29 cellular contexts compared by ENCODE assay signal in the genomic region with DNA sequence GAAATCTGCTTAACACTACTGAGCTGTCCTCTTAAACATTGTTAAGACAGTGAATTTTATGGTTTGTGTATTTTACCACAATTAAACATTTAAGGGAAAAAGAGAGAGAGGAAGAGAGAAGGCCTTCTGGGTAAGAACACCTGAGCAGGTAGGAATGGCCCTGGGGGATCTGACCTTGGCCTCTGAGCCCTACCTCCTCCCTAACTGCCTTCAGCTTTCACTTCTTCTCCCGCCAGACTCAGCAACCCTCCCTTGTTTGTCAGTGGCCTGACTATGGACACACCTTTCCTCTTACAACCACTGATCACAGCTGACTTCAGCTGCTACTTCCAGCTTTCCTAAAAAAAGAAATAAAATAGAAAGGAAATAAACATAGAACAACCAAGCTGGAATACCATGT. TPM values are rescaled to one million over a fixed set of nuclear protein-coding genes. Genes with fewer than 3 reads are reported as not detected.
DNase-seq lines count a peak whose midpoint lies in the region; ATAC-seq and TF ChIP-seq lines count a peak whose summit lies in the region.
"Had no signal": no experiment of that assay in that cellular context is flagged by ENCODE, and none has a peak within 500 bp of the region (broad histone marks: within the 10 kb centered on the region; RNA-seq: fewer than 3 reads in every experiment).

No MANE protein-coding gene starts in this region.

- intact Hi-C loops in left colon (cut with DNase I, micrococcal nuclease) (no loop called here), mucosa of descending colon (cut with DNase I, micrococcal nuclease) (no loop called here)

- H4K20me1 ChIP-seq in GM23338 (replicated peaks; ENCODE audit: insufficient read depth): no peaks in the 10 kb centered on the region
- H4K20me1 ChIP-seq: BLaER1 had no signal

- no peak for ATAC-seq in GM23338
- peak; percentile 14; the same call in 1 of the 2 replicates for ATAC-seq in WTC11
- peak; percentile 74 for ATAC-seq in left colon
- peak; percentile 73 for ATAC-seq in mucosa of descending colon
- ATAC-seq in GM19023 (IDR thresholded peaks at IDR 0.05; ENCODE audit: unreplicated experiment): no peak
- ATAC-seq: A549, GM12878 had no signal

- H3K27me3 ChIP-seq in GM23338 (ENCODE audit: insufficient read depth): 0 out of 2 replicates have a peak, but pooled peaks cover 4% of the 10 kb centered on the region
- H3K27me3 ChIP-seq: BE2C, BLaER1 had no signal

- no peak overlapping the region for H3K4me3 ChIP-seq in GM23338
- H3K4me3 ChIP-seq in mucosa of descending colon: no peak overlapping the region
- H3K4me3 ChIP-seq: A549, BLaER1, GM12878 had no signal

- no peak overlapping the region for H2AFZ ChIP-seq in GM23338

- no peak for DNase-seq in GM23338 (ENCODE audit: low spot score)
- DNase-seq in WTC11 (ENCODE audit: low spot score): no peak
- DNase-seq in left colon: no peak
- DNase-seq in mucosa of descending colon: no peak
- no peak for DNase-seq in stimulated activated CD4-positive, alpha-beta T cell treated with anti-CD3 and anti-CD28 coated beads, Interleukin-1b, Interleukin-23, amount 100 ng/mL, for 48 hours
- DNase-seq in cerebellum (ENCODE audit: low spot score): no peak
- DNase-seq: AML-193; BE2C; C1 segment of cervical spinal cord; CD4-positive, alpha-beta memory T cell; CD4-positive, CD25-positive, alpha-beta regulatory T cell; CD8-positive, alpha-beta memory T cell; COR-L47; DMS 273 treated with DMSO at 0.1 percent for 48 hours; DMS153; DMS53; DMS79; DND-41; EL; GDM1 had no signal

- no peaks in the 10 kb centered on the region for H3K9me2 ChIP-seq in GM23338 (ENCODE audit: insufficient read depth)

- POLR2A ChIA-PET in WTC11 (lab: Charles Lee): no interaction called here

- H3K4me1 ChIP-seq in GM23338 (ENCODE audit: insufficient read depth): peaks cover 34% of the 10 kb centered on the region
- H3K4me1 ChIP-seq in mucosa of descending colon (ENCODE audit: low read depth): no peaks in the 10 kb centered on the region
- H3K4me1 ChIP-seq: A549, BE2C, BLaER1 had no signal

- H3K9me3 Mint-ChIP-seq in GM23338 (peaks cover 26% of the 10 kb centered on the region), WTC11 (peaks cover 26% of the 10 kb centered on the region)

- TF ChIP-seq CTCF in GM23338 (conservative IDR thresholded peaks at IDR 0.05; ENCODE audit: low read depth in 2 of 2): no peak
- TF ChIP-seq CTCF in WTC11 (IDR thresholded peaks at IDR 0.05): no peak
- no peak for TF ChIP-seq CTCF in mucosa of descending colon (IDR thresholded peaks at IDR 0.05)

- no peaks in the 10 kb centered on the region for H3F3A ChIP-seq in GM23338 (replicated peaks; ENCODE audit: low read depth)

- H3K27me3 Mint-ChIP-seq in GM23338 (ENCODE audit: insufficient read depth, low read depth, poor library complexity) (peaks cover 16% of the 10 kb centered on the region), WTC11 (ENCODE audit: low read depth) (peaks cover 66% of the 10 kb centered on the region)

- no peaks in the 10 kb centered on the region for H3K36me3 ChIP-seq in GM23338 (ENCODE audit: insufficient read depth)
- H3K36me3 ChIP-seq in mucosa of descending colon (ENCODE audit: low read depth): no peaks in the 10 kb centered on the region
- H3K36me3 ChIP-seq: BE2C, BLaER1 had no signal

- H3K27ac ChIP-seq in GM23338 (ENCODE audit: low read depth): no peak overlapping the region; the same call in 1 of the 2 replicates
- H3K27ac ChIP-seq: 22Rv1, A549, BLaER1 had no signal

- H3K36me3 Mint-ChIP-seq in GM23338 (ENCODE audit: low read depth) (peaks cover 18% of the 10 kb centered on the region), WTC11 (peaks cover 18% of the 10 kb centered on the region)
- H3K36me3 Mint-ChIP-seq: CD14-positive monocyte; CD4-positive, alpha-beta memory T cell; CD4-positive, CD25-positive, alpha-beta regulatory T cell; CD8-positive, alpha-beta memory T cell had no signal

- H3K4me3 Mint-ChIP-seq in GM23338: no peak overlapping the region
- no peak overlapping the region for H3K4me3 Mint-ChIP-seq in WTC11
- H3K4me3 Mint-ChIP-seq: CD14-positive monocyte; CD4-positive, alpha-beta memory T cell; CD4-positive, CD25-positive, alpha-beta regulatory T cell; CD8-positive, alpha-beta memory T cell had no signal

- CTCF ChIA-PET in WTC11 (lab: Charles Lee): interaction anchor here (0.8 to 1.0 kb wide), 2 partner anchors 14 to 109 kb away, joined by 3 read pairs; no protein-coding TSS in a partner anchor

- H3K4me1 Mint-ChIP-seq in GM23338 (peaks cover 29% of the 10 kb centered on the region), WTC11 (peaks cover 50% of the 10 kb centered on the region)
- H3K4me1 Mint-ChIP-seq: CD14-positive monocyte; CD4-positive, alpha-beta memory T cell; CD8-positive, alpha-beta memory T cell had no signal

- no peaks in the 10 kb centered on the region for H3K79me2 ChIP-seq in GM23338 (replicated peaks; ENCODE audit: insufficient read depth)

- no peaks in the 10 kb centered on the region for H3K9me3 ChIP-seq in mucosa of descending colon
- H3K9me3 ChIP-seq: A549, BE2C, BLaER1 had no signal

- H3K27ac Mint-ChIP-seq in GM23338 (no peak overlapping the region), WTC11 (no peak overlapping the region)
- H3K27ac Mint-ChIP-seq: CD14-positive monocyte; CD4-positive, alpha-beta memory T cell; CD4-positive, CD25-positive, alpha-beta regulatory T cell; CD8-positive, alpha-beta memory T cell had no signal

- H3K4me2 ChIP-seq in GM23338: no peak overlapping the region
- H3K4me2 ChIP-seq: A549, BLaER1 had no signal

TF ChIP-seq in GM23338, 12 proteins besides CTCF, POLR2A, EP300 and RAD21:
- TF ChIP-seq, protein P1, sequence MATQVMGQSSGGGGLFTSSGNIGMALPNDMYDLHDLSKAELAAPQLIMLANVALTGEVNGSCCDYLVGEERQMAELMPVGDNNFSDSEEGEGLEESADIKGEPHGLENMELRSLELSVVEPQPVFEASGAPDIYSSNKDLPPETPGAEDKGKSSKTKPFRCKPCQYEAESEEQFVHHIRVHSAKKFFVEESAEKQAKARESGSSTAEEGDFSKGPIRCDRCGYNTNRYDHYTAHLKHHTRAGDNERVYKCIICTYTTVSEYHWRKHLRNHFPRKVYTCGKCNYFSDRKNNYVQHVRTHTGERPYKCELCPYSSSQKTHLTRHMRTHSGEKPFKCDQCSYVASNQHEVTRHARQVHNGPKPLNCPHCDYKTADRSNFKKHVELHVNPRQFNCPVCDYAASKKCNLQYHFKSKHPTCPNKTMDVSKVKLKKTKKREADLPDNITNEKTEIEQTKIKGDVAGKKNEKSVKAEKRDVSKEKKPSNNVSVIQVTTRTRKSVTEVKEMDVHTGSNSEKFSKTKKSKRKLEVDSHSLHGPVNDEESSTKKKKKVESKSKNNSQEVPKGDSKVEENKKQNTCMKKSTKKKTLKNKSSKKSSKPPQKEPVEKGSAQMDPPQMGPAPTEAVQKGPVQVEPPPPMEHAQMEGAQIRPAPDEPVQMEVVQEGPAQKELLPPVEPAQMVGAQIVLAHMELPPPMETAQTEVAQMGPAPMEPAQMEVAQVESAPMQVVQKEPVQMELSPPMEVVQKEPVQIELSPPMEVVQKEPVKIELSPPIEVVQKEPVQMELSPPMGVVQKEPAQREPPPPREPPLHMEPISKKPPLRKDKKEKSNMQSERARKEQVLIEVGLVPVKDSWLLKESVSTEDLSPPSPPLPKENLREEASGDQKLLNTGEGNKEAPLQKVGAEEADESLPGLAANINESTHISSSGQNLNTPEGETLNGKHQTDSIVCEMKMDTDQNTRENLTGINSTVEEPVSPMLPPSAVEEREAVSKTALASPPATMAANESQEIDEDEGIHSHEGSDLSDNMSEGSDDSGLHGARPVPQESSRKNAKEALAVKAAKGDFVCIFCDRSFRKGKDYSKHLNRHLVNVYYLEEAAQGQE (IDR thresholded peaks at IDR 0.05; ENCODE audit: unreplicated experiment): no peak
- TF ChIP-seq NANOG (IDR thresholded peaks at IDR 0.05; ENCODE audit: borderline replicate concordance): peak; percentile 26; the same call in 1 of the 2 replicates
TF ChIP-seq in GM23338: peak in this region for 1.

TF ChIP-seq in WTC11, 78 proteins besides CTCF, POLR2A, EP300 and RAD21:
- no peak for TF ChIP-seq KAT7 (CRISPR knock-in tag; IDR thresholded peaks at IDR 0.05; ENCODE audit: borderline replicate concordance)
- no peak for TF ChIP-seq NFE2L1 (CRISPR knock-in tag; IDR thresholded peaks at IDR 0.05)
- TF ChIP-seq NFYB (CRISPR knock-in tag; conservative IDR thresholded peaks at IDR 0.05; ENCODE audit: low read depth): no peak
- TF ChIP-seq FOXK1 (CRISPR knock-in tag; IDR thresholded peaks at IDR 0.05): no peak
- TF ChIP-seq, protein P2, sequence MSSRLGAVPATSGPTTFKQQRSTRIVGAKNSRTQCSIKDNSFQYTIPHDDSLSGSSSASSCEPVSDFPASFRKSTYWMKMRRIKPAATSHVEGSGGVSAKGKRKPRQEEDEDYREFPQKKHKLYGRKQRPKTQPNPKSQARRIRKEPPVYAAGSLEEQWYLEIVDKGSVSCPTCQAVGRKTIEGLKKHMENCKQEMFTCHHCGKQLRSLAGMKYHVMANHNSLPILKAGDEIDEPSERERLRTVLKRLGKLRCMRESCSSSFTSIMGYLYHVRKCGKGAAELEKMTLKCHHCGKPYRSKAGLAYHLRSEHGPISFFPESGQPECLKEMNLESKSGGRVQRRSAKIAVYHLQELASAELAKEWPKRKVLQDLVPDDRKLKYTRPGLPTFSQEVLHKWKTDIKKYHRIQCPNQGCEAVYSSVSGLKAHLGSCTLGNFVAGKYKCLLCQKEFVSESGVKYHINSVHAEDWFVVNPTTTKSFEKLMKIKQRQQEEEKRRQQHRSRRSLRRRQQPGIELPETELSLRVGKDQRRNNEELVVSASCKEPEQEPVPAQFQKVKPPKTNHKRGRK (CRISPR knock-in tag; IDR thresholded peaks at IDR 0.05; ENCODE audit: borderline replicate concordance): no peak
- no peak for TF ChIP-seq ESRRA (CRISPR knock-in tag; IDR thresholded peaks at IDR 0.05; ENCODE audit: borderline replicate concordance)
- TF ChIP-seq, protein P3, sequence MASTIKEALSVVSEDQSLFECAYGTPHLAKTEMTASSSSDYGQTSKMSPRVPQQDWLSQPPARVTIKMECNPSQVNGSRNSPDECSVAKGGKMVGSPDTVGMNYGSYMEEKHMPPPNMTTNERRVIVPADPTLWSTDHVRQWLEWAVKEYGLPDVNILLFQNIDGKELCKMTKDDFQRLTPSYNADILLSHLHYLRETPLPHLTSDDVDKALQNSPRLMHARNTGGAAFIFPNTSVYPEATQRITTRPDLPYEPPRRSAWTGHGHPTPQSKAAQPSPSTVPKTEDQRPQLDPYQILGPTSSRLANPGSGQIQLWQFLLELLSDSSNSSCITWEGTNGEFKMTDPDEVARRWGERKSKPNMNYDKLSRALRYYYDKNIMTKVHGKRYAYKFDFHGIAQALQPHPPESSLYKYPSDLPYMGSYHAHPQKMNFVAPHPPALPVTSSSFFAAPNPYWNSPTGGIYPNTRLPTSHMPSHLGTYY (CRISPR knock-in tag; IDR thresholded peaks at IDR 0.05): no peak
- TF ChIP-seq OVOL2 (CRISPR knock-in tag; IDR thresholded peaks at IDR 0.05; ENCODE audit: borderline replicate concordance): no peak

RNA-seq across cellular contexts. Expression of a gene that starts 13.5 kb away (rescaled TPM):
- 15.6 and 17.9 TPM in 2 replicates for total RNA-seq in GM23338 (2014; rRNA removed; shearing (Covaris generic))
- 14.5 and 15.7 TPM in 2 replicates for polyA plus RNA-seq in GM23338 (2016; fragmentation: Nextera tagmentation; extraction: Ambion mirVana)
- 28.0 to 30.5 TPM (median 28.5 TPM) in 3 replicates for total RNA-seq in WTC11 (2021)
- 1 to 10 TPM in 1 of 2 donors, under 1 TPM in 1; 0.37 to 2.0 TPM for total RNA-seq in left colon
- total RNA-seq in mucosa of descending colon: 1 to 10 TPM in 1 of 3 donors, under 1 TPM in 2; 0.70 to 1.4 (median 0.96) TPM
- 17.3 TPM for total RNA-seq in cerebellum
- total RNA-seq: A172; CD4-positive, alpha-beta memory T cell; CD4-positive, CD25-positive, alpha-beta regulatory T cell; CD8-positive, alpha-beta memory T cell; Daoy; G401; GM12878 had no signal
- polyA plus RNA-seq: A549; CD14-positive monocyte; CD4-positive, alpha-beta memory T cell; CD4-positive, CD25-positive, alpha-beta regulatory T cell; CD8-positive, alpha-beta memory T cell had no signal

Comparison
In these comparisons a context has a peak if more than half of its experiments do, and no peak if none do; other contexts are left out.
1. ATAC-seq: peak in WTC11 (single experiment), left colon (single experiment) and mucosa of descending colon (single experiment); none in GM23338 (single experiment) and GM19023 (single experiment).